Comparison of ENCODE assay signal across 8 cellular contexts in genomic region chr1:151059342-151060240, GRCh38. TPM values are rescaled to one million over a fixed set of nuclear protein-coding genes. Genes with fewer than 3 reads are reported as not detected.
DNase-seq lines count a peak whose midpoint lies in the region; ATAC-seq and TF ChIP-seq lines count a peak whose summit lies in the region.

Gene CDC42SE1, minus strand, starts transcription at chr1:151059622. Its CDS starts 3,892 bp downstream, at chr1:151055730.

- H3K27ac Mint-ChIP-seq in T-helper 1 cell treated with Interleukin-12 subunit alpha and Interleukin-12 subunit beta and Interleukin-4 antibody, amounts not matched to agents 30 μg/mL and 1 μg/mL, for 36 hours: peak within 1 kb of the TSS; percentile 95

- H3K27me3 Mint-ChIP-seq in T-helper 1 cell treated with Interleukin-12 subunit alpha and Interleukin-12 subunit beta and Interleukin-4 antibody, amounts not matched to agents 30 μg/mL and 1 μg/mL, for 36 hours (ENCODE audit: low read depth): no peaks in the 10 kb centered on the region

- intact Hi-C loops in right cardiac atrium (cut with DNase I): loop anchor here in 1 of 4 donors (10.0 kb wide), 1 partner anchor 55 kb away; the partner anchor contains the start of genes MINDY1 and PRUNE1
- intact Hi-C loops in aorta (cut with DNase I): loop anchor here in 1 of 2 donors (5.0 kb wide), 1 partner anchor 52 kb away; the partner anchor contains the start of genes MINDY1 and PRUNE1

- H3K9me3 ChIP-seq in right cardiac atrium (ENCODE audit: control insufficient read depth, low read length) (no peaks in the 10 kb centered on the region), aorta (ENCODE audit: control insufficient read depth, low read length) (no peaks in the 10 kb centered on the region)

- H3K4me3 Mint-ChIP-seq in T-helper 1 cell treated with Interleukin-12 subunit alpha and Interleukin-12 subunit beta and Interleukin-4 antibody, amounts not matched to agents 30 μg/mL and 1 μg/mL, for 36 hours: peak within 1 kb of the TSS; percentile 99

- H3K9ac ChIP-seq in rectal smooth muscle tissue (ENCODE audit: low read length): peak within 1 kb of the TSS; percentile 96

- TF ChIP-seq CTCF in GM12875 (IDR thresholded peaks at IDR 0.05; ENCODE audit: borderline replicate concordance, insufficient read depth, low read depth, low read length): peak; percentile 93

- ATAC-seq in HG02678 (IDR thresholded peaks at IDR 0.05; ENCODE audit: unreplicated experiment) (peak; percentile 83), right cardiac atrium (peak; percentile 94), aorta (ENCODE audit: low FRiP score) (peak; percentile 96)

- H3K36me3 ChIP-seq in rectal smooth muscle tissue (ENCODE audit: control insufficient read depth, insufficient read depth, low read length) (peaks cover 10% of the 10 kb centered on the region), aorta (ENCODE audit: control insufficient read depth in 1 of 2, insufficient read depth in 2 of 2, low read length in 1 of 2) (peaks cover 2 to 7% of the 10 kb centered on the region in 2 donors)

- no peaks in the 10 kb centered on the region for H3K9me3 Mint-ChIP-seq in T-helper 1 cell treated with Interleukin-12 subunit alpha and Interleukin-12 subunit beta and Interleukin-4 antibody, amounts not matched to agents 30 μg/mL and 1 μg/mL, for 36 hours

- H3K27ac ChIP-seq in right cardiac atrium (ENCODE audit: low read length): peak within 1 kb of the TSS; percentile 86
- H3K27ac ChIP-seq in rectal smooth muscle tissue (ENCODE audit: low read depth, low read length): peak within 1 kb of the TSS; percentile 96
- H3K27ac ChIP-seq in aorta (ENCODE audit: low read depth in 1 of 2, low read length in 2 of 2): peak within 1 kb of the TSS; percentile 19 to 20

- under 1% methylated on average over 53 of the region's 53 CpGs for WGBS in right cardiac atrium
- WGBS in aorta, 2 donors: 0 to 1% methylated on average over 42 to 53 of the region's 53 CpGs

- peaks cover 44% of the 10 kb centered on the region for H3K4me1 Mint-ChIP-seq in T-helper 1 cell treated with Interleukin-12 subunit alpha and Interleukin-12 subunit beta and Interleukin-4 antibody, amounts not matched to agents 30 μg/mL and 1 μg/mL, for 36 hours (ENCODE audit: low read depth)

- H3K4me1 ChIP-seq in right cardiac atrium (ENCODE audit: control insufficient read depth, insufficient read depth, low read length) (peaks cover 12% of the 10 kb centered on the region), rectal smooth muscle tissue (ENCODE audit: control insufficient read depth, insufficient read depth, low read length) (peaks cover 7% of the 10 kb centered on the region), aorta (ENCODE audit: control insufficient read depth in 1 of 2, insufficient read depth in 2 of 2, low read length in 2 of 2) (peaks cover 0 to 4% of the 10 kb centered on the region in 2 donors)

- H3K27me3 ChIP-seq in right cardiac atrium (ENCODE audit: control insufficient read depth, insufficient read depth) (no peaks in the 10 kb centered on the region), rectal smooth muscle tissue (ENCODE audit: control insufficient read depth, insufficient read depth, low read length) (no peaks in the 10 kb centered on the region), aorta (ENCODE audit: control insufficient read depth in 1 of 2, insufficient read depth in 2 of 2, low read length in 1 of 2) (no peaks in the 10 kb centered on the region)

- H3K4me3 ChIP-seq in GM12875 (ENCODE audit: low read depth, low read length): peak within 1 kb of the TSS; percentile 96
- H3K4me3 ChIP-seq in right cardiac atrium (ENCODE audit: low read length): peak within 1 kb of the TSS; percentile 84
- peak within 1 kb of the TSS; percentile 94 for H3K4me3 ChIP-seq in rectal smooth muscle tissue (ENCODE audit: low read length)
- H3K4me3 ChIP-seq in aorta (ENCODE audit: low read length in 2 of 2): peak within 1 kb of the TSS; percentile 80 to 92

- DNase-seq in NCI-H1436 treated with DMSO at 0.1 percent for 48 hours (lab: John Stamatoyannopoulos, UW): peak; percentile 40
- DNase-seq in amygdala (lab: John Stamatoyannopoulos, UW): peak in 51 of 56 donors; percentile 19 to 89 (median 65)
- peak; percentile 89 to 95 (median 94) for DNase-seq in right cardiac atrium
- DNase-seq in aorta: peak; percentile 92 to 96

- H3K36me3 Mint-ChIP-seq in T-helper 1 cell treated with Interleukin-12 subunit alpha and Interleukin-12 subunit beta and Interleukin-4 antibody, amounts not matched to agents 30 μg/mL and 1 μg/mL, for 36 hours (ENCODE audit: low read depth): peaks cover 43% of the 10 kb centered on the region

RNA-seq across cellular contexts. Expression of gene CDC42SE1, which starts in this region (rescaled TPM):
- total RNA-seq in right cardiac atrium (10 to 100 TPM; 34.7 to 53.6 (median 36.6) TPM), aorta (100 to 1,000 TPM; 102 TPM)
- polyA plus RNA-seq in right cardiac atrium (27.9 TPM), aorta (10 to 100 TPM; 30.1 to 82.4 TPM)

Comparison
In these comparisons a context has a peak if more than half of its experiments do, and no peak if none do; other contexts are left out.
1. Peak in every context shown above with its lines: DNase-seq, ATAC-seq, H3K4me3 ChIP-seq and H3K27ac ChIP-seq.
2. DNase-seq: peak in every context shown above with its lines; median percentile 94 in right cardiac atrium; 94 in aorta; 65 in amygdala; 40 in NCI-H1436 treated with DMSO at 0.1 percent for 48 hours.
3. H3K27ac ChIP-seq: peak in every context shown above with its lines; median percentile 96 in rectal smooth muscle tissue; 86 in right cardiac atrium; 20 in aorta.